1 cellular context compared by ENCODE assay signal in the genomic region with DNA sequence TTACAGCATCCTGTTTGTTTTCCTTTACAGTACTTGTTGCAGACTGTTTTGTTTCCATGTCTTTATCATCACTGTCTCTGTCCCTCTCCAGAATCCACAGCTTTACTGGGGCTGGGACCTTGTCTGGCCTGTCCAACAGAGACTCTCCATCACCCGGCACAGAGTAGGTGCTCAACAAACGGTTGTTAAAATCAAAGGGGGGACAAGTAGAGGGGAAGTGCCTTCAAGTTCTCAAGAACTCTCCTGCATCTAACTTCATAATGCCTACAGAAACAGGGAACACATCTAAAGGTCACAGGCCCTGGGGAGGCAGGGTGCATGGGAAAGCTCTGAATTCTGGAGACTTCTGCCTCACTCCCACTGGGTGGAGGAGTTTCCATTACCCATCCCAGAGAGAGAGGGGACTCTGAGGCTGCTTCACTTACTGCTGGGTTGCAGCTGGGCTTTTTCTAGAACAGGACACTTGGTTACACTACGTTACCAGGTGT.
TF ChIP-seq lines count a peak whose summit lies in the region.

No MANE protein-coding gene starts in this region.

TF ChIP-seq in GM23338, 12 proteins besides CTCF, POLR2A, EP300 and RAD21 (continued from another document):
- TF ChIP-seq, protein P1, sequence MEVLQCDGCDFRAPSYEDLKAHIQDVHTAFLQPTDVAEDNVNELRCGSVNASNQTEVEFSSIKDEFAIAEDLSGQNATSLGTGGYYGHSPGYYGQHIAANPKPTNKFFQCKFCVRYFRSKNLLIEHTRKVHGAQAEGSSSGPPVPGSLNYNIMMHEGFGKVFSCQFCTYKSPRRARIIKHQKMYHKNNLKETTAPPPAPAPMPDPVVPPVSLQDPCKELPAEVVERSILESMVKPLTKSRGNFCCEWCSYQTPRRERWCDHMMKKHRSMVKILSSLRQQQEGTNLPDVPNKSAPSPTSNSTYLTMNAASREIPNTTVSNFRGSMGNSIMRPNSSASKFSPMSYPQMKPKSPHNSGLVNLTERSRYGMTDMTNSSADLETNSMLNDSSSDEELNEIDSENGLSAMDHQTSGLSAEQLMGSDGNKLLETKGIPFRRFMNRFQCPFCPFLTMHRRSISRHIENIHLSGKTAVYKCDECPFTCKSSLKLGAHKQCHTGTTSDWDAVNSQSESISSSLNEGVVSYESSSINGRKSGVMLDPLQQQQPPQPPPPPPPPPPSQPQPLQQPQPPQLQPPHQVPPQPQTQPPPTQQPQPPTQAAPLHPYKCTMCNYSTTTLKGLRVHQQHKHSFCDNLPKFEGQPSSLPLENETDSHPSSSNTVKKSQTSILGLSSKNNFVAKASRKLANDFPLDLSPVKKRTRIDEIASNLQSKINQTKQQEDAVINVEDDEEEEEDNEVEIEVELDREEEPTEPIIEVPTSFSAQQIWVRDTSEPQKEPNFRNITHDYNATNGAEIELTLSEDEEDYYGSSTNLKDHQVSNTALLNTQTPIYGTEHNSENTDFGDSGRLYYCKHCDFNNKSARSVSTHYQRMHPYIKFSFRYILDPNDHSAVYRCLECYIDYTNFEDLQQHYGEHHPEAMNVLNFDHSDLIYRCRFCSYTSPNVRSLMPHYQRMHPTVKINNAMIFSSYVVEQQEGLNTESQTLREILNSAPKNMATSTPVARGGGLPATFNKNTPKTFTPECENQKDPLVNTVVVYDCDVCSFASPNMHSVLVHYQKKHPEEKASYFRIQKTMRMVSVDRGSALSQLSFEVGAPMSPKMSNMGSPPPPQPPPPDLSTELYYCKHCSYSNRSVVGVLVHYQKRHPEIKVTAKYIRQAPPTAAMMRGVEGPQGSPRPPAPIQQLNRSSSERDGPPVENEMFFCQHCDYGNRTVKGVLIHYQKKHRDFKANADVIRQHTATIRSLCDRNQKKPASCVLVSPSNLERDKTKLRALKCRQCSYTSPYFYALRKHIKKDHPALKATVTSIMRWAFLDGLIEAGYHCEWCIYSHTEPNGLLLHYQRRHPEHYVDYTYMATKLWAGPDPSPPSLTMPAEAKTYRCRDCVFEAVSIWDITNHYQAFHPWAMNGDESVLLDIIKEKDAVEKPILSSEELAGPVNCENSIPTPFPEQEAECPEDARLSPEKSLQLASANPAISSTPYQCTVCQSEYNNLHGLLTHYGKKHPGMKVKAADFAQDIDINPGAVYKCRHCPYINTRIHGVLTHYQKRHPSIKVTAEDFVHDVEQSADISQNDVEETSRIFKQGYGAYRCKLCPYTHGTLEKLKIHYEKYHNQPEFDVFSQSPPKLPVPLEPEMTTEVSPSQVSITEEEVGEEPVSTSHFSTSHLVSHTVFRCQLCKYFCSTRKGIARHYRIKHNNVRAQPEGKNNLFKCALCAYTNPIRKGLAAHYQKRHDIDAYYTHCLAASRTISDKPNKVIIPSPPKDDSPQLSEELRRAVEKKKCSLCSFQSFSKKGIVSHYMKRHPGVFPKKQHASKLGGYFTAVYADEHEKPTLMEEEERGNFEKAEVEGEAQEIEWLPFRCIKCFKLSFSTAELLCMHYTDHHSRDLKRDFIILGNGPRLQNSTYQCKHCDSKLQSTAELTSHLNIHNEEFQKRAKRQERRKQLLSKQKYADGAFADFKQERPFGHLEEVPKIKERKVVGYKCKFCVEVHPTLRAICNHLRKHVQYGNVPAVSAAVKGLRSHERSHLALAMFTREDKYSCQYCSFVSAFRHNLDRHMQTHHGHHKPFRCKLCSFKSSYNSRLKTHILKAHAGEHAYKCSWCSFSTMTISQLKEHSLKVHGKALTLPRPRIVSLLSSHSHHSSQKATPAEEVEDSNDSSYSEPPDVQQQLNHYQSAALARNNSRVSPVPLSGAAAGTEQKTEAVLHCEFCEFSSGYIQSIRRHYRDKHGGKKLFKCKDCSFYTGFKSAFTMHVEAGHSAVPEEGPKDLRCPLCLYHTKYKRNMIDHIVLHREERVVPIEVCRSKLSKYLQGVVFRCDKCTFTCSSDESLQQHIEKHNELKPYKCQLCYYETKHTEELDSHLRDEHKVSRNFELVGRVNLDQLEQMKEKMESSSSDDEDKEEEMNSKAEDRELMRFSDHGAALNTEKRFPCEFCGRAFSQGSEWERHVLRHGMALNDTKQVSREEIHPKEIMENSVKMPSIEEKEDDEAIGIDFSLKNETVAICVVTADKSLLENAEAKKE (CRISPR knock-in tag; IDR thresholded peaks at IDR 0.05) = no peak
